Comparison of ENCODE assay signal across 17 cellular contexts in genomic region chr7:214410-215212, GRCh38. TPM values are rescaled to one million over a fixed set of nuclear protein-coding genes. Genes with fewer than 3 reads are reported as not detected.
DNase-seq lines count a peak whose midpoint lies in the region; ATAC-seq, FAIRE-seq and TF ChIP-seq lines count a peak whose summit lies in the region.
"Had no signal": no experiment of that assay in that cellular context is flagged by ENCODE, and none has a peak within 500 bp of the region (broad histone marks: within the 10 kb centered on the region; RNA-seq: fewer than 3 reads in every experiment).

No MANE protein-coding gene starts in this region.

- H3K27ac Mint-ChIP-seq in HFFc6 (no peak overlapping the region), brain (peak overlapping the region in 4 of 5 experiments; percentile 35 to 88 (median 76))
- H3K27ac Mint-ChIP-seq in naive thymus-derived CD8-positive, alpha-beta T cell = no peak overlapping the region
- H3K27ac Mint-ChIP-seq: progenitor cell of endocrine pancreas had no signal

- H3K36me3 ChIP-seq in kidney (ENCODE audit: control insufficient read depth in 1 of 2, insufficient read depth in 2 of 2, low read length in 2 of 2) (peaks cover 0 to 17% of the 10 kb centered on the region in 2 donors), stomach (peaks cover 11 to 71% (median 60%) of the 10 kb centered on the region in 4 donors)
- H3K36me3 ChIP-seq: cardiac muscle cell had no signal

- no peak for ATAC-seq in naive thymus-derived CD8-positive, alpha-beta T cell

- FAIRE-seq in kidney (lab: Jason Lieb, UNC) = no peak

- TF ChIP-seq CTCF in HFFc6 (IDR thresholded peaks at IDR 0.05) (no peak), brain (conservative IDR thresholded peaks at IDR 0.05) (no peak), kidney (IDR thresholded peaks at IDR 0.05; ENCODE audit: borderline replicate concordance, extremely low read depth, insufficient read depth) (no peak), stomach (IDR thresholded peaks at IDR 0.05) (no peak)

- H3K9me3 ChIP-seq in kidney (ENCODE audit: control insufficient read depth in 1 of 2, low read length in 2 of 2) (no peaks in the 10 kb centered on the region), stomach (no peaks in the 10 kb centered on the region)

- H3K27me3 Mint-ChIP-seq in HFFc6 (ENCODE audit: insufficient read depth) = no peaks in the 10 kb centered on the region
- H3K27me3 Mint-ChIP-seq in brain = no peaks in the 10 kb centered on the region
- H3K27me3 Mint-ChIP-seq in naive thymus-derived CD8-positive, alpha-beta T cell = peaks cover 0 to 8% (median 0%) of the 10 kb centered on the region in 5 donors
- H3K27me3 Mint-ChIP-seq: progenitor cell of endocrine pancreas had no signal

- H3K9me3 Mint-ChIP-seq in HFFc6 (no peaks in the 10 kb centered on the region), brain (peaks cover 0 to 11% (median 0%) of the 10 kb centered on the region in 5 experiments)
- no peaks in the 10 kb centered on the region for H3K9me3 Mint-ChIP-seq in naive thymus-derived CD8-positive, alpha-beta T cell

- POLR2A ChIA-PET in naive thymus-derived CD8-positive, alpha-beta T cell (lab: Charles Lee) = interaction anchor here (0.7 kb wide), 1 partner anchor 36 kb away, joined by 5 read pairs; no protein-coding TSS in a partner anchor

- H3K4me3 Mint-ChIP-seq in HFFc6 (no peak overlapping the region; the same call in 1 of the 2 replicates), brain (no peak overlapping the region)
- no peak overlapping the region for H3K4me3 Mint-ChIP-seq in naive thymus-derived CD8-positive, alpha-beta T cell

- H3K4me3 ChIP-seq in kidney (ENCODE audit: low read length in 2 of 2) = no peak overlapping the region
- H3K4me3 ChIP-seq in stomach = no peak overlapping the region
- H3K4me3 ChIP-seq: cardiac muscle cell, lung had no signal

- peak overlapping the region; percentile 9 to 12 for H3K9ac ChIP-seq in kidney (ENCODE audit: low read length in 2 of 2)

- H3K27ac ChIP-seq in kidney (ENCODE audit: low read depth in 2 of 2, low read length in 2 of 2) (no peak overlapping the region), stomach (peak overlapping the region; percentile 34 to 67 (median 43))
- H3K27ac ChIP-seq: cardiac muscle cell, HL-60 had no signal

- H3K36me3 Mint-ChIP-seq in HFFc6 (ENCODE audit: low read depth) = peaks cover 12% of the 10 kb centered on the region; the same call in 1 of the 2 replicates
- peaks cover 40% of the 10 kb centered on the region for H3K36me3 Mint-ChIP-seq in brain
- no peaks in the 10 kb centered on the region for H3K36me3 Mint-ChIP-seq in naive thymus-derived CD8-positive, alpha-beta T cell

- WGBS in stomach, 5 donors = 30 to 69% (median 52%) methylated on average over 34 to 36 of the region's 36 CpGs

- no peak for TF ChIP-seq EP300 in stomach (IDR thresholded peaks at IDR 0.05)

- no peak for TF ChIP-seq POLR2A in stomach (IDR thresholded peaks at IDR 0.05)

- peaks cover 14 to 21% of the 10 kb centered on the region in 2 donors for H3K4me1 ChIP-seq in kidney (ENCODE audit: control insufficient read depth in 1 of 2, insufficient read depth in 1 of 2, low read depth in 1 of 2, low read length in 2 of 2)
- H3K4me1 ChIP-seq in stomach = peaks cover 29 to 76% (median 46%) of the 10 kb centered on the region in 4 donors

- H3K4me1 Mint-ChIP-seq in HFFc6 (ENCODE audit: low read depth) (peaks cover 11% of the 10 kb centered on the region), brain (peaks cover 24% of the 10 kb centered on the region)
- no peaks in the 10 kb centered on the region for H3K4me1 Mint-ChIP-seq in naive thymus-derived CD8-positive, alpha-beta T cell

- H3K27me3 ChIP-seq in stomach = no peaks in the 10 kb centered on the region
- H3K27me3 ChIP-seq: cardiac muscle cell had no signal

- DNase-seq in HFFc6 (peak; percentile 40), kidney (no peak), stomach (peak; percentile 73), NCI-H1694 (lab: John Stamatoyannopoulos, UW) (no peak), activated gamma-delta T cell treated with Interleukin-2 at 50 U/mL for 16 hours (no peak), NCI-H2171 treated with DMSO at 0.1 percent for 48 hours (lab: John Stamatoyannopoulos, UW) (no peak)
- no peak for DNase-seq in naive thymus-derived CD8-positive, alpha-beta T cell
- DNase-seq: activated T-cell treated with anti-CD3 and anti-CD28 coated beads, Interleukin-2, amount 50 U/mL, for 48 hours; DMS53; NCI-H1048; NCI-H524 treated with DMSO at 0.1 percent for 48 hours; SHP77 treated with DMSO at 0.1 percent for 48 hours had no signal

- intact Hi-C loops in kidney (cut with DNase I) = no loop called here
- intact Hi-C loops in stomach (cut with DNase I; ENCODE audit: low total_unique reads) = no loop called here

RNA-seq across cellular contexts. Expression of gene FAM20C, which starts 22.2 kb away (rescaled TPM):
- total RNA-seq in HFFc6 (2021; fragmentation: NEBNext Ultra II Directional; extraction: Animal tissue kit (Norgen Biotek cat#: 25700)) = 10 to 100 TPM; 22.2 to 31.1 (median 23.2) TPM
- 20.8 TPM for polyA plus RNA-seq in brain (ENCODE audit: insufficient read depth, low read depth, low replicate concordance)
- 84.9 TPM for total RNA-seq in kidney
- 114 TPM for polyA plus RNA-seq in kidney (ENCODE audit: insufficient read depth, low read depth, low replicate concordance)
- total RNA-seq in stomach = 10 to 100 TPM; 21.3 to 89.8 (median 49.0) TPM
- 10 to 100 TPM; 19.1 to 35.2 (median 33.9) TPM for polyA plus RNA-seq in stomach
- under 1 TPM; 0.60 to 0.66 TPM for total RNA-seq in naive thymus-derived CD8-positive, alpha-beta T cell
- not detected for polyA plus RNA-seq in naive thymus-derived CD8-positive, alpha-beta T cell

Comparison
In these comparisons a context has a peak if more than half of its experiments do, and no peak if none do; other contexts are left out.
1. DNase-seq: peak in HFFc6 (single experiment) and stomach (single experiment); none in kidney (single experiment), naive thymus-derived CD8-positive, alpha-beta T cell (0 of 10), NCI-H1694 (single experiment), activated gamma-delta T cell treated with Interleukin-2 at 50 U/mL for 16 hours (single experiment) and NCI-H2171 treated with DMSO at 0.1 percent for 48 hours (single experiment).
2. H3K27ac Mint-ChIP-seq: peak in brain (4 of 5); none in HFFc6 (single experiment) and naive thymus-derived CD8-positive, alpha-beta T cell (0 of 10).
3. H3K27ac ChIP-seq: peak in stomach (5 of 5); none in kidney (0 of 2).
4. RNA of gene FAM20C, which starts 22.2 kb away (total RNA-seq): 84.9 TPM in kidney (single experiment), 21.3 to 89.8 TPM in stomach and 22.2 to 31.1 TPM in HFFc6; 0.60 to 0.66 TPM in naive thymus-derived CD8-positive, alpha-beta T cell; every median in the first group is over 10 times any median in the second.